ENCODE assay signal across 18 cellular contexts in genomic region chr11:69726481-69726880, GRCh38. TPM values are rescaled to one million over a fixed set of nuclear protein-coding genes. Genes with fewer than 3 reads are reported as not detected.
DNase-seq lines count a peak whose midpoint lies in the region; ATAC-seq, FAIRE-seq and TF ChIP-seq lines count a peak whose summit lies in the region.
"Had no signal": no experiment of that assay in that cellular context is flagged by ENCODE, and none has a peak within 500 bp of the region (broad histone marks: within the 10 kb centered on the region; RNA-seq: fewer than 3 reads in every experiment).

No MANE protein-coding gene starts in this region.

- H3K9me3 ChIP-seq in RWPE2 (ENCODE audit: severe bottlenecking) (no peaks in the 10 kb centered on the region), kidney (ENCODE audit: control insufficient read depth in 1 of 2, low read length in 2 of 2) (no peaks in the 10 kb centered on the region)
- H3K9me3 ChIP-seq: BLaER1, HAP-1 had no signal

- TF ChIP-seq CTCF in natural killer cell (IDR thresholded peaks at IDR 0.05): no peak
- TF ChIP-seq CTCF in RWPE2 (IDR thresholded peaks at IDR 0.05; ENCODE audit: poor library complexity, severe bottlenecking): no peak
- no peak for TF ChIP-seq CTCF in kidney (IDR thresholded peaks at IDR 0.05; ENCODE audit: borderline replicate concordance, extremely low read depth, insufficient read depth)

- H3K27me3 ChIP-seq in RWPE2 (ENCODE audit: insufficient read depth, poor library complexity, severe bottlenecking): no peaks in the 10 kb centered on the region

- intact Hi-C loops in natural killer cell (cut with micrococcal nuclease): no loop called here
- intact Hi-C loops in kidney (cut with DNase I): no loop called here

- H3K36me3 ChIP-seq in RWPE2 (ENCODE audit: low read depth) (no peaks in the 10 kb centered on the region), kidney (ENCODE audit: control insufficient read depth in 1 of 2, insufficient read depth in 2 of 2, low read length in 2 of 2) (no peaks in the 10 kb centered on the region)
- H3K36me3 ChIP-seq: BLaER1, HAP-1 had no signal

- no peaks in the 10 kb centered on the region for H3K36me3 Mint-ChIP-seq in natural killer cell treated with Interleukin-12 subunit alpha and Interleukin-12 subunit beta and Interleukin-15 and Interleukin-18, amount 100 ng/mL, for 72 hours
- no peaks in the 10 kb centered on the region for H3K36me3 Mint-ChIP-seq in natural killer cell
- H3K36me3 Mint-ChIP-seq in activated naive CD8-positive, alpha-beta T cell treated with anti-CD3 and anti-CD28 coated beads for 36 hours: no peaks in the 10 kb centered on the region

- H3K4me3 Mint-ChIP-seq in natural killer cell treated with Interleukin-12 subunit alpha and Interleukin-12 subunit beta and Interleukin-15 and Interleukin-18, amount 100 ng/mL, for 72 hours: no peak overlapping the region
- H3K4me3 Mint-ChIP-seq in natural killer cell: no peak overlapping the region
- H3K4me3 Mint-ChIP-seq in activated naive CD8-positive, alpha-beta T cell treated with anti-CD3 and anti-CD28 coated beads for 36 hours: no peak overlapping the region
- H3K4me3 Mint-ChIP-seq: CD8-positive, alpha-beta memory T cell; HFFc6; IgD-negative memory B cell had no signal

- H3K4me1 Mint-ChIP-seq in natural killer cell treated with Interleukin-12 subunit alpha and Interleukin-12 subunit beta and Interleukin-15 and Interleukin-18, amount 100 ng/mL, for 72 hours (ENCODE audit: low read depth in 2 of 2): no peaks in the 10 kb centered on the region
- no peaks in the 10 kb centered on the region for H3K4me1 Mint-ChIP-seq in natural killer cell
- no peaks in the 10 kb centered on the region for H3K4me1 Mint-ChIP-seq in activated naive CD8-positive, alpha-beta T cell treated with anti-CD3 and anti-CD28 coated beads for 36 hours
- H3K4me1 Mint-ChIP-seq: CD8-positive, alpha-beta memory T cell; IgD-negative memory B cell had no signal

- ATAC-seq in natural killer cell treated with Interleukin-12 subunit alpha and Interleukin-12 subunit beta and Interleukin-15 and Interleukin-18, amount 100 ng/mL, for 72 hours: no peak
- ATAC-seq in natural killer cell (no peak), RWPE2 (ENCODE audit: low read depth) (no peak), GM18870 (IDR thresholded peaks at IDR 0.05; ENCODE audit: unreplicated experiment) (no peak)

- H3K27ac Mint-ChIP-seq in natural killer cell treated with Interleukin-12 subunit alpha and Interleukin-12 subunit beta and Interleukin-15 and Interleukin-18, amount 100 ng/mL, for 72 hours: no peak overlapping the region
- H3K27ac Mint-ChIP-seq in natural killer cell: no peak overlapping the region
- H3K27ac Mint-ChIP-seq in activated naive CD8-positive, alpha-beta T cell treated with anti-CD3 and anti-CD28 coated beads for 36 hours: no peak overlapping the region
- H3K27ac Mint-ChIP-seq: CD8-positive, alpha-beta memory T cell; HFFc6; IgD-negative memory B cell had no signal

- no peak for FAIRE-seq in kidney (lab: Jason Lieb, UNC)

- peaks cover 20 to 31% of the 10 kb centered on the region in 2 donors for H3K27me3 Mint-ChIP-seq in natural killer cell treated with Interleukin-12 subunit alpha and Interleukin-12 subunit beta and Interleukin-15 and Interleukin-18, amount 100 ng/mL, for 72 hours
- peaks cover 19 to 23% of the 10 kb centered on the region in 2 donors for H3K27me3 Mint-ChIP-seq in natural killer cell (ENCODE audit: low read depth in 2 of 2)
- H3K27me3 Mint-ChIP-seq in activated naive CD8-positive, alpha-beta T cell treated with anti-CD3 and anti-CD28 coated beads for 36 hours: peaks cover 67% of the 10 kb centered on the region

- H3K4me1 ChIP-seq in RWPE2 (ENCODE audit: insufficient read depth, poor library complexity, severe bottlenecking) (no peaks in the 10 kb centered on the region), kidney (ENCODE audit: control insufficient read depth in 1 of 2, insufficient read depth in 1 of 2, low read depth in 1 of 2, low read length in 2 of 2) (no peaks in the 10 kb centered on the region)
- H3K4me1 ChIP-seq: HAP-1 had no signal

- no peak overlapping the region for H3K27ac ChIP-seq in RWPE2 (ENCODE audit: poor library complexity, severe bottlenecking)
- no peak overlapping the region for H3K27ac ChIP-seq in kidney (ENCODE audit: low read depth in 2 of 2, low read length in 2 of 2)
- H3K27ac ChIP-seq: BLaER1, GM23248 had no signal

- H3K4me3 ChIP-seq in RWPE2 (ENCODE audit: severe bottlenecking): no peak overlapping the region
- no peak overlapping the region for H3K4me3 ChIP-seq in kidney (ENCODE audit: low read length in 2 of 2)
- H3K4me3 ChIP-seq: BLaER1, GM23248, HAP-1 had no signal

- DNase-seq in natural killer cell treated with Interleukin-12 subunit alpha and Interleukin-12 subunit beta and Interleukin-15 and Interleukin-18, amount 100 ng/mL, for 72 hours (ENCODE audit: low spot score): peak; percentile 58
- DNase-seq in natural killer cell (no peak), RWPE2 (ENCODE audit: low spot score) (peak; percentile 33), kidney (peak; percentile 61), activated T-cell treated with anti-CD3 and anti-CD28 coated beads for 4 hours (no peak), NCI-H1105 (lab: John Stamatoyannopoulos, UW) (no peak)
- DNase-seq in activated naive CD8-positive, alpha-beta T cell treated with anti-CD3 and anti-CD28 coated beads for 36 hours: no peak
- DNase-seq: AML-193; CD8-positive, alpha-beta memory T cell; DMS53; GF-D8; GM23248; HFFc6 had no signal

- no peaks in the 10 kb centered on the region for H3K9me3 Mint-ChIP-seq in natural killer cell treated with Interleukin-12 subunit alpha and Interleukin-12 subunit beta and Interleukin-15 and Interleukin-18, amount 100 ng/mL, for 72 hours
- no peaks in the 10 kb centered on the region for H3K9me3 Mint-ChIP-seq in natural killer cell
- H3K9me3 Mint-ChIP-seq in activated naive CD8-positive, alpha-beta T cell treated with anti-CD3 and anti-CD28 coated beads for 36 hours: no peaks in the 10 kb centered on the region
- H3K9me3 Mint-ChIP-seq: HFFc6, IgD-negative memory B cell had no signal

- no peak overlapping the region for H3K9ac ChIP-seq in kidney (ENCODE audit: low read length in 2 of 2)
- H3K9ac ChIP-seq: BLaER1, GM23248 had no signal

RNA-seq across cellular contexts. Expression of gene FGF19, which starts 22.7 kb away (rescaled TPM):
- not detected for total RNA-seq in natural killer cell treated with Interleukin-12 subunit alpha and Interleukin-12 subunit beta and Interleukin-15 and Interleukin-18, amount 100 ng/mL, for 72 hours
- not detected for total RNA-seq in natural killer cell
- total RNA-seq in kidney: not detected
- not detected for polyA plus RNA-seq in kidney (ENCODE audit: insufficient read depth, low read depth, low replicate concordance)
- not detected for total RNA-seq in activated naive CD8-positive, alpha-beta T cell treated with anti-CD3 and anti-CD28 coated beads for 36 hours
- total RNA-seq: CD8-positive, alpha-beta memory T cell; GM23248; HFFc6 had no signal
- polyA plus RNA-seq: CD8-positive, alpha-beta memory T cell; GM23248; IgD-negative memory B cell had no signal

RNA-seq across cellular contexts. Expression of gene FGF4, which starts 48.7 kb away (rescaled TPM):
- total RNA-seq in natural killer cell treated with Interleukin-12 subunit alpha and Interleukin-12 subunit beta and Interleukin-15 and Interleukin-18, amount 100 ng/mL, for 72 hours: not detected
- not detected for total RNA-seq in natural killer cell
- not detected for total RNA-seq in kidney
- polyA plus RNA-seq in kidney (ENCODE audit: insufficient read depth, low read depth, low replicate concordance): not detected
- not detected for total RNA-seq in activated naive CD8-positive, alpha-beta T cell treated with anti-CD3 and anti-CD28 coated beads for 36 hours
- total RNA-seq: CD8-positive, alpha-beta memory T cell; GM23248; HFFc6; HT-29 had no signal
- polyA plus RNA-seq: CD8-positive, alpha-beta memory T cell; GM23248; IgD-negative memory B cell had no signal

RNA-seq across cellular contexts. Expression of gene LTO1, which starts 51.3 kb away (rescaled TPM):
- total RNA-seq in natural killer cell treated with Interleukin-12 subunit alpha and Interleukin-12 subunit beta and Interleukin-15 and Interleukin-18, amount 100 ng/mL, for 72 hours: 10 to 100 TPM; 23.4 to 37.7 TPM
- total RNA-seq in natural killer cell (10 to 100 TPM; 23.2 to 33.5 (median 25.3) TPM), kidney (21.9 TPM)
- polyA plus RNA-seq in kidney (ENCODE audit: insufficient read depth, low read depth, low replicate concordance): 14.6 TPM
- 10 to 100 TPM; 18.7 to 21.8 TPM for total RNA-seq in activated naive CD8-positive, alpha-beta T cell treated with anti-CD3 and anti-CD28 coated beads for 36 hours

Comparison
In these comparisons a context has a peak if more than half of its experiments do, and no peak if none do; other contexts are left out.
1. DNase-seq: peak in natural killer cell treated with Interleukin-12 subunit alpha and Interleukin-12 subunit beta and Interleukin-15 and Interleukin-18, amount 100 ng/mL, for 72 hours (single experiment), RWPE2 (single experiment) and kidney (single experiment); none in natural killer cell (single experiment), activated naive CD8-positive, alpha-beta T cell treated with anti-CD3 and anti-CD28 coated beads for 36 hours (single experiment), activated T-cell treated with anti-CD3 and anti-CD28 coated beads for 4 hours (single experiment) and NCI-H1105 (single experiment).